In the genomic region with DNA sequence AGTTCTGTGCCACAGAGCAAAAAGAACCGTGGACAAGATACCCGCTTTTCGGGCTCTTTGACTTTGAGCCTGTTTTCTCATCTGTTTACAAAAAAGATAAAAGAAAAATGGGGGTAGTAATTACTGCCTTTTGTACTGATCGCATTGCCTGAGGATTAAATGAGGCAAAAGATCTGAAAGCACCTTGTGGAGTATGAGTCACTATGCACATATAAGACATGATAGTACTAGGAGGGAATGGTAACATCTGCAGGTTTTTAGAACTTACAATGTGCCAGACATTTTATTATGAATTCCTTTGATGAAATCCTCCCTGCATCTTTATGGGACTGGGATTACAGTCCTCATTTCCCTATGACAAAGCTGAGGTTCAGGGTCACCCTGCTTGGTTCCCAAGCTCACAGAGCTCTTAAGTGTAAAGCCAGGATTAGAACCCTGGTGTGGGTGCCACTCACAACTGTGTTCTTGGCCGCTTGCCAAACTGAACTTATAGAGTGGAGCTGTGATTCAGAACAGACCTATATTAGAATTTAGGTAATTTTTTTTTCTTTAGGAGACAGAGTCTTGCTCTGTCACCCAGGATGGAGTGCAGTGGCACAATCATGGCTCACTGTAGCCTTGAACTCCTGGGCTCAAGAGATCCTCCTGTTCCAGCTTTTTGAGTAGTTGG, we compare ENCODE assay signal across 8 cellular contexts. TPM values are rescaled to one million over a fixed set of nuclear protein-coding genes. Genes with fewer than 3 reads are reported as not detected.
DNase-seq lines count a peak whose midpoint lies in the region; ATAC-seq, FAIRE-seq and TF ChIP-seq lines count a peak whose summit lies in the region.

No MANE protein-coding gene starts in this region.

- TF ChIP-seq POLR2A in esophagus squamous epithelium (IDR thresholded peaks at IDR 0.05) (no peak), GM12892 (IDR thresholded peaks at IDR 0.05; ENCODE audit: low read depth, low read length) (no peak)

- no peak for FAIRE-seq in GM12892 (lab: Jason Lieb, UNC)

- peaks cover 0 to 3% (median 0%) of the 10 kb centered on the region in 4 donors for H3K27me3 ChIP-seq in esophagus squamous epithelium

- no peaks in the 10 kb centered on the region for H3K27me3 Mint-ChIP-seq in stimulated activated naive CD8-positive, alpha-beta T cell treated with anti-CD3 and anti-CD28 coated beads, Interleukin-15, amount 100 ng/mL, for 72 hours

- H3K27ac Mint-ChIP-seq in stimulated activated naive CD8-positive, alpha-beta T cell treated with anti-CD3 and anti-CD28 coated beads, Interleukin-15, amount 100 ng/mL, for 72 hours, result no peak overlapping the region

- intact Hi-C loops in esophagus squamous epithelium (cut with DNase I), result no loop called here

- no peaks in the 10 kb centered on the region for H3K9me3 Mint-ChIP-seq in stimulated activated naive CD8-positive, alpha-beta T cell treated with anti-CD3 and anti-CD28 coated beads, Interleukin-15, amount 100 ng/mL, for 72 hours

- peak; percentile 26 to 33 for DNase-seq in NCI-H2081 (lab: John Stamatoyannopoulos, UW)
- DNase-seq in NCI-H2081 treated with DMSO at 0.1 percent for 48 hours (lab: John Stamatoyannopoulos, UW), result no peak
- peak; percentile 45 to 47 for DNase-seq in activated CD4-positive, alpha-beta T cell treated with anti-CD3 and anti-CD28 coated beads, Interleukin-2, amount 50 U/mL, for 4 hours
- DNase-seq in esophagus squamous epithelium (lab: John Stamatoyannopoulos, UW), result no peak
- DNase-seq in stimulated activated naive CD8-positive, alpha-beta T cell treated with anti-CD3 and anti-CD28 coated beads, Interleukin-15, amount 100 ng/mL, for 72 hours, result peak; percentile 44 to 50
- no peak for DNase-seq in GM12892 (ENCODE audit: insufficient read length)
- no peak for DNase-seq in GM13976 (ENCODE audit: low spot score)
- no peak for DNase-seq in kidney tubule cell (ENCODE audit: low spot score)

- WGBS in esophagus squamous epithelium, 2 donors, result 51 to 56% methylated on average over 5 of the region's 5 CpGs

- H3K4me3 ChIP-seq in esophagus squamous epithelium, result peak overlapping the region in 3 of 4 donors; percentile 65 to 85 (median 69)

- no peaks in the 10 kb centered on the region for H3K9me3 ChIP-seq in esophagus squamous epithelium

- peaks cover 13 to 52% (median 22%) of the 10 kb centered on the region in 3 donors for H3K4me1 ChIP-seq in esophagus squamous epithelium

- H3K27ac ChIP-seq in esophagus squamous epithelium, result peak overlapping the region; percentile 83 to 92 (median 88)

- H3K36me3 ChIP-seq in esophagus squamous epithelium, result no peaks in the 10 kb centered on the region

- in situ Hi-C loops in GM13976 (cut with MboI; ENCODE audit: low sequenced_read_pairs, unreplicated experiment), result no loop called here

- H3K4me3 Mint-ChIP-seq in stimulated activated naive CD8-positive, alpha-beta T cell treated with anti-CD3 and anti-CD28 coated beads, Interleukin-15, amount 100 ng/mL, for 72 hours, result peak overlapping the region in 1 of 2 donors; percentile 85

- peaks cover 39% of the 10 kb centered on the region for H3K4me1 Mint-ChIP-seq in stimulated activated naive CD8-positive, alpha-beta T cell treated with anti-CD3 and anti-CD28 coated beads, Interleukin-15, amount 100 ng/mL, for 72 hours

- TF ChIP-seq CTCF in esophagus squamous epithelium (IDR thresholded peaks at IDR 0.05) (no peak), GM13976 (IDR thresholded peaks at IDR 0.05; ENCODE audit: borderline replicate concordance, control extremely low read depth, extremely low read depth, insufficient read depth, missing control alignments) (no peak)

- ATAC-seq in stimulated activated naive CD8-positive, alpha-beta T cell treated with anti-CD3 and anti-CD28 coated beads, Interleukin-15, amount 100 ng/mL, for 72 hours, result peak; percentile 72

RNA-seq across cellular contexts. Expression of a gene that starts 1.8 kb away (rescaled TPM):
- 10 to 100 TPM in 1 of 4 donors, 1 to 10 TPM in 3; 3.3 to 11.4 (median 4.2) TPM for total RNA-seq in esophagus squamous epithelium
- 0.36 TPM for polyA plus RNA-seq in GM12892 (2012; ENCODE audit: missing spikeins)

Comparison
In these comparisons a context has a peak if more than half of its experiments do, and no peak if none do; other contexts are left out.
1. DNase-seq: peak in NCI-H2081 (2 of 2), activated CD4-positive, alpha-beta T cell treated with anti-CD3 and anti-CD28 coated beads, Interleukin-2, amount 50 U/mL, for 4 hours (2 of 2) and stimulated activated naive CD8-positive, alpha-beta T cell treated with anti-CD3 and anti-CD28 coated beads, Interleukin-15, amount 100 ng/mL, for 72 hours (2 of 2); none in NCI-H2081 treated with DMSO at 0.1 percent for 48 hours (single experiment), esophagus squamous epithelium (single experiment), GM12892 (single experiment), GM13976 (single experiment) and kidney tubule cell (single experiment).